In genomic region chr7:13126347-13126746, GRCh38 we compare ENCODE assay signal across 23 cellular contexts.
A peak's percentile ranks its signal among the peaks of the same experiment; 100 is the strongest.
DNase-seq lines count a peak whose midpoint lies in the region; ATAC-seq, FAIRE-seq and TF ChIP-seq lines count a peak whose summit lies in the region.
"Had no signal": no experiment of that assay in that cellular context is flagged by ENCODE, and none has a peak within 500 bp of the region (broad histone marks: within the 10 kb centered on the region; RNA-seq: fewer than 3 reads in every experiment).

No MANE protein-coding gene starts in this region.

- CTCF ChIA-PET in HepG2 (lab: Yijun Ruan, JAX; ENCODE audit: low intra/inter-chr PET ratio, low total read pairs) (no interaction called here), H1 (lab: Charles Lee; ENCODE audit: partially characterized antibody) (interaction anchor here (1.0 to 1.9 kb wide), 3 partner anchors 9 to 18 kb away, joined by 3 to 9 read pairs (median 3); no protein-coding TSS in a partner anchor)
- CTCF ChIA-PET in activated CD4-positive, alpha-beta memory T cell treated with anti-CD3 and anti-CD28 coated beads for 36 hours (lab: Charles Lee), result no interaction called here

- POLR2A ChIA-PET in HepG2 (lab: Yijun Ruan, JAX) (no interaction called here), H1 (lab: Charles Lee; ENCODE audit: partially characterized antibody) (no interaction called here)
- POLR2A ChIA-PET in activated CD4-positive, alpha-beta memory T cell treated with anti-CD3 and anti-CD28 coated beads for 36 hours (lab: Charles Lee), result no interaction called here

- H3K4me1 ChIP-seq in HepG2 (ENCODE audit: insufficient read depth, low read length) (peaks cover 10% of the 10 kb centered on the region), right lobe of liver (no peaks in the 10 kb centered on the region), H1 (replicated peaks in 1 of 4; ENCODE audit: control insufficient read depth in 3 of 4, insufficient read depth in 4 of 4, low read length in 3 of 4) (no peaks in the 10 kb centered on the region), neuronal stem cell (ENCODE audit: control insufficient read depth in 2 of 2, insufficient read depth in 1 of 2, low read depth in 1 of 2, low read length in 2 of 2) (no peaks in the 10 kb centered on the region)
- no peaks in the 10 kb centered on the region for H3K4me1 ChIP-seq in effector memory CD4-positive, alpha-beta T cell (ENCODE audit: control insufficient read depth, insufficient read depth, low read length, poor library complexity, severe bottlenecking)
- H3K4me1 ChIP-seq: A549; BLaER1 treated with 17β-estradiol and CSF1 and Interleukin-3, amounts not matched to agents 10 nM and 100 nM; Caco-2 had no signal

- H3K4ac ChIP-seq in H1 (replicated peaks; ENCODE audit: insufficient read length, low read depth, low read length) (no peak overlapping the region), neuronal stem cell (ENCODE audit: low read length) (no peak overlapping the region)

- H3K79me1 ChIP-seq in H1 (ENCODE audit: low read depth, low read length) (no peaks in the 10 kb centered on the region), neuronal stem cell (ENCODE audit: low read depth, low read length) (no peaks in the 10 kb centered on the region)

- BruUV-seq in HepG2 (replicated peaks; lab: Mats Ljungman, UMichigan), result no TSS peak

- H4K20me1 ChIP-seq in HepG2 (ENCODE audit: insufficient read depth, low read length) (no peaks in the 10 kb centered on the region), H1 (replicated peaks in 1 of 2; ENCODE audit: control insufficient read depth in 1 of 2, insufficient read depth in 2 of 2, low read length in 2 of 2) (no peaks in the 10 kb centered on the region)
- H4K20me1 ChIP-seq: BLaER1 treated with 17β-estradiol and CSF1 and Interleukin-3, amounts not matched to agents 10 nM and 100 nM had no signal

- no peak overlapping the region for H3K27ac ChIP-seq in HepG2 (ENCODE audit: extremely low read length, insufficient read depth, low read length)
- no peak overlapping the region for H3K27ac ChIP-seq in right lobe of liver
- no peak overlapping the region for H3K27ac ChIP-seq in H1 (ENCODE audit: low read depth, low read length)
- no peak overlapping the region for H3K27ac ChIP-seq in neuronal stem cell (replicated peaks; ENCODE audit: low read length)
- H3K27ac ChIP-seq in effector memory CD4-positive, alpha-beta T cell (ENCODE audit: insufficient read depth, low read length, poor library complexity, severe bottlenecking), result no peak overlapping the region
- H3K27ac ChIP-seq: 22Rv1; A549; BLaER1 treated with 17β-estradiol and CSF1 and Interleukin-3, amounts not matched to agents 10 nM and 100 nM; C4-2B had no signal

- H2AFZ ChIP-seq in HepG2 (ENCODE audit: low read length) (peak overlapping the region; percentile 54), H1 (ENCODE audit: low read length) (peak overlapping the region; percentile 53; the same call in 1 of the 2 replicates), neuronal stem cell (ENCODE audit: low read length) (peak overlapping the region; percentile 76)

- H4K8ac ChIP-seq in H1 (ENCODE audit: extremely low read depth, insufficient read depth, low read length) (no peak overlapping the region), neuronal stem cell (ENCODE audit: low read depth, low read length) (no peak overlapping the region)

- no peak overlapping the region for H3K4me3 Mint-ChIP-seq in activated CD4-positive, alpha-beta memory T cell treated with anti-CD3 and anti-CD28 coated beads for 36 hours
- H3K4me3 Mint-ChIP-seq: B cell; CD4-positive, alpha-beta T cell; CD8-positive, alpha-beta T cell had no signal

- H3K23ac ChIP-seq in H1 (ENCODE audit: insufficient read length) (no peak overlapping the region), neuronal stem cell (ENCODE audit: low read depth, low read length, poor library complexity) (no peak overlapping the region)

- H3K23me2 ChIP-seq in H1 (ENCODE audit: low read depth, low read length), result no peaks in the 10 kb centered on the region; the same call in 1 of the 2 replicates

- no peak overlapping the region for H4K5ac ChIP-seq in H1 (ENCODE audit: insufficient read length, low read depth, low read length)

- H2BK5ac ChIP-seq in H1 (ENCODE audit: low read depth, low read length) (no peak overlapping the region), neuronal stem cell (ENCODE audit: low read length) (no peak overlapping the region)

- H2BK12ac ChIP-seq in H1 (ENCODE audit: low read depth, low read length) (no peak overlapping the region), neuronal stem cell (ENCODE audit: low read length) (peak overlapping the region; percentile 58)

- no peak overlapping the region for H2BK120ac ChIP-seq in H1 (replicated peaks; ENCODE audit: low read depth, low read length)
- no peak overlapping the region for H2BK120ac ChIP-seq in neuronal stem cell (ENCODE audit: low read depth, low read length)

- H2AK5ac ChIP-seq in H1 (ENCODE audit: low read depth, low read length) (no peak overlapping the region), neuronal stem cell (ENCODE audit: low read depth, low read length) (no peak overlapping the region)

- H3K79me2 ChIP-seq in HepG2 (ENCODE audit: insufficient read depth, low read length) (no peaks in the 10 kb centered on the region), H1 (ENCODE audit: control insufficient read depth in 1 of 2, insufficient read depth in 2 of 2, low read length in 2 of 2) (no peaks in the 10 kb centered on the region)

- H3K9ac ChIP-seq in HepG2 (ENCODE audit: insufficient read depth, low read depth, low read length), result no peak overlapping the region
- no peak overlapping the region for H3K9ac ChIP-seq in H1 (replicated peaks in 1 of 4; ENCODE audit: extremely low read depth in 1 of 4, low read depth in 3 of 4, low read length in 3 of 4)
- peak overlapping the region; percentile 4 for H3K9ac ChIP-seq in neuronal stem cell (ENCODE audit: low read depth, low read length, poor library complexity)
- H3K9ac ChIP-seq: BLaER1 treated with 17β-estradiol and CSF1 and Interleukin-3, amounts not matched to agents 10 nM and 100 nM had no signal

- H3K18ac ChIP-seq in H1 (ENCODE audit: extremely low read depth, low read length) (no peak overlapping the region), neuronal stem cell (ENCODE audit: low read length) (no peak overlapping the region)

- H3K27me3 ChIP-seq in HepG2 (ENCODE audit: control insufficient read depth in 1 of 2, insufficient read depth in 2 of 2, low read length in 2 of 2), result no peaks in the 10 kb centered on the region
- no peaks in the 10 kb centered on the region for H3K27me3 ChIP-seq in right lobe of liver
- no peaks in the 10 kb centered on the region for H3K27me3 ChIP-seq in H1 (replicated peaks in 1 of 4; ENCODE audit: control insufficient read depth in 3 of 4, extremely low read depth in 1 of 4, insufficient read depth in 3 of 4, low read length in 3 of 4)
- H3K27me3 ChIP-seq in neuronal stem cell (ENCODE audit: control insufficient read depth in 3 of 3, insufficient read depth in 3 of 3, low read depth in 1 of 3, low read length in 3 of 3), result no peaks in the 10 kb centered on the region
- H3K27me3 ChIP-seq in effector memory CD4-positive, alpha-beta T cell (replicated peaks; ENCODE audit: control insufficient read depth, insufficient read depth, low read length, poor library complexity, severe bottlenecking), result no peaks in the 10 kb centered on the region
- H3K27me3 ChIP-seq: BLaER1 treated with 17β-estradiol and CSF1 and Interleukin-3, amounts not matched to agents 10 nM and 100 nM had no signal

- H2BK15ac ChIP-seq in H1 (ENCODE audit: low read length), result no peak overlapping the region
- no peak overlapping the region for H2BK15ac ChIP-seq in neuronal stem cell (ENCODE audit: low read length)

- intact Hi-C loops in HepG2 (cut with micrococcal nuclease; ENCODE audit: unreplicated experiment) (no loop called here), right lobe of liver (cut with DNase I) (no loop called here)
- intact Hi-C loops in activated CD4-positive, alpha-beta memory T cell treated with anti-CD3 and anti-CD28 coated beads for 36 hours (cut with micrococcal nuclease), result no loop called here

- no peak overlapping the region for H3K14ac ChIP-seq in H1 (ENCODE audit: insufficient read length)
- H3K14ac ChIP-seq in neuronal stem cell (ENCODE audit: low read length), result no peak overlapping the region

- peaks cover 4% of the 10 kb centered on the region for H3K36me3 Mint-ChIP-seq in activated CD4-positive, alpha-beta memory T cell treated with anti-CD3 and anti-CD28 coated beads for 36 hours
- H3K36me3 Mint-ChIP-seq: CD8-positive, alpha-beta T cell had no signal

- no peak for DNase-seq in HepG2 (ENCODE audit: low spot score)
- no peak for DNase-seq in right lobe of liver
- no peak for DNase-seq in H1 (ENCODE audit: low read depth in 1 of 2, low spot score in 2 of 2)
- DNase-seq in neuronal stem cell (ENCODE audit: low spot score), result no peak
- DNase-seq in NCI-H1105 treated with DMSO at 0.1 percent for 48 hours (lab: John Stamatoyannopoulos, UW), result no peak
- no peak for DNase-seq in effector memory CD4-positive, alpha-beta T cell
- DNase-seq in activated CD4-positive, alpha-beta memory T cell treated with anti-CD3 and anti-CD28 coated beads for 36 hours, result no peak
- DNase-seq: AML-193; Caco-2; Calu3; CD4-positive, alpha-beta T cell; CD8-positive, alpha-beta T cell; DMS79 treated with DMSO at 0.1 percent for 48 hours; GF-D8 had no signal

- WGBS in HepG2 (ENCODE audit: low lambda C conversion rate), result no CpG with 5 or more reads among the region's 5 CpGs
- 0% methylated on average over 1 of the region's 5 CpGs for WGBS in right lobe of liver (ENCODE audit: insufficient coverage, low coverage, low lambda C conversion rate, missing lambda C conversion rate)
- WGBS in H1 (ENCODE audit: extremely low coverage in 1 of 2, insufficient coverage in 1 of 2, insufficient read length in 1 of 2, insufficient replicate concordance in 2 of 2, low coverage in 1 of 2, low lambda C conversion rate in 2 of 2, missing lambda C conversion rate in 1 of 2), 2 experiments, result 95% methylated on average over 5 of the region's 5 CpGs; no CpG with 5 or more reads in 1 of the 2 experiments
- no CpG with 5 or more reads among the region's 5 CpGs for WGBS in neuronal stem cell (ENCODE audit: extremely low coverage in 2 of 2, insufficient read length in 2 of 2, insufficient replicate concordance in 1 of 2), 2 donors

- peak overlapping the region; percentile 63 for H3K4me2 ChIP-seq in HepG2 (ENCODE audit: low read depth, low read length)
- H3K4me2 ChIP-seq in H1 (ENCODE audit: insufficient read depth in 1 of 2, low read depth in 2 of 2, low read length in 2 of 2), result no peak overlapping the region
- H3K4me2 ChIP-seq in neuronal stem cell (ENCODE audit: insufficient read depth, low read length, poor library complexity, severe bottlenecking), result no peak overlapping the region
- H3K4me2 ChIP-seq: A549; BLaER1 treated with 17β-estradiol and CSF1 and Interleukin-3, amounts not matched to agents 10 nM and 100 nM had no signal

- FAIRE-seq in HepG2 (lab: Jason Lieb, UNC) (no peak), H1 (lab: Jason Lieb, UNC) (no peak)
- FAIRE-seq: A549, D721Med, G401.6, GM12891, GM19239 had no signal

- TF ChIP-seq POLR2A in HepG2 (IDR thresholded peaks at IDR 0.05; ENCODE audit: insufficient read depth in 1 of 2, low read depth in 2 of 2, low read length in 2 of 2), result no peak
- no peak for TF ChIP-seq POLR2A in right lobe of liver (IDR thresholded peaks at IDR 0.05)
- TF ChIP-seq POLR2A in H1 (IDR thresholded peaks at IDR 0.05; ENCODE audit: control extremely low read depth in 1 of 2, low read depth in 2 of 2, low read length in 2 of 2), result no peak

- TF ChIP-seq CTCF in HepG2 (CRISPR knock-in tag; IDR thresholded peaks at IDR 0.05), result no peak
- no peak for TF ChIP-seq CTCF in right lobe of liver (IDR thresholded peaks at IDR 0.05)
- no peak for TF ChIP-seq CTCF in H1 (IDR thresholded peaks at IDR 0.05; ENCODE audit: control extremely low read depth in 1 of 3, insufficient read depth in 1 of 3, low read depth in 1 of 3, low read length in 3 of 3)

- H3K4me3 ChIP-seq in HepG2 (replicated peaks in 1 of 3; ENCODE audit: insufficient read depth in 1 of 3, low read depth in 2 of 3, low read length in 3 of 3) (no peak overlapping the region; a peak in 1 of 6 replicates), right lobe of liver (no peak overlapping the region), H1 (ENCODE audit: extremely low read depth in 1 of 4, insufficient read depth in 2 of 4, low read depth in 3 of 4, low read length in 4 of 4) (no peak overlapping the region), neuronal stem cell (ENCODE audit: low read length in 2 of 2) (no peak overlapping the region)
- H3K4me3 ChIP-seq in effector memory CD4-positive, alpha-beta T cell (ENCODE audit: insufficient read depth, low read depth, low read length, poor library complexity, severe bottlenecking), result no peak overlapping the region
- H3K4me3 ChIP-seq: A549; BLaER1 treated with 17β-estradiol and CSF1 and Interleukin-3, amounts not matched to agents 10 nM and 100 nM had no signal

- TF ChIP-seq EP300 in HepG2 (IDR thresholded peaks at IDR 0.05; ENCODE audit: low read depth in 2 of 2, low read length in 2 of 2) (no peak), HepG2 (CRISPR knock-in tag; IDR thresholded peaks at IDR 0.05; ENCODE audit: borderline replicate concordance) (no peak), H1 (IDR thresholded peaks at IDR 0.05; ENCODE audit: borderline replicate concordance in 1 of 2, low read depth in 2 of 2, low read length in 2 of 2) (no peak)

- in situ Hi-C loops in HepG2 (cut with HindIII; ENCODE audit: extremely low pct_ligation_motif_present, low pct_unique_long_range_greater_than_20kb), result no loop called here

- H2BK20ac ChIP-seq in H1 (ENCODE audit: low read length), result no peak overlapping the region

- H3K9me3 Mint-ChIP-seq in activated CD4-positive, alpha-beta memory T cell treated with anti-CD3 and anti-CD28 coated beads for 36 hours, result peaks cover 15% of the 10 kb centered on the region

- H4K91ac ChIP-seq in H1 (replicated peaks; ENCODE audit: insufficient read length, low read length) (no peak overlapping the region), neuronal stem cell (ENCODE audit: low read depth, low read length, poor library complexity) (no peak overlapping the region)

- H3K27ac Mint-ChIP-seq in activated CD4-positive, alpha-beta memory T cell treated with anti-CD3 and anti-CD28 coated beads for 36 hours, result no peak overlapping the region
- H3K27ac Mint-ChIP-seq: B cell; CD4-positive, alpha-beta T cell; CD8-positive, alpha-beta T cell had no signal

- H3K27me3 Mint-ChIP-seq in activated CD4-positive, alpha-beta memory T cell treated with anti-CD3 and anti-CD28 coated beads for 36 hours, result peaks cover 18% of the 10 kb centered on the region

- no peaks in the 10 kb centered on the region for H3K36me3 ChIP-seq in HepG2 (replicated peaks in 1 of 2; ENCODE audit: control insufficient read depth in 1 of 2, insufficient read depth in 2 of 2, low read length in 2 of 2)
- no peaks in the 10 kb centered on the region for H3K36me3 ChIP-seq in right lobe of liver
- no peaks in the 10 kb centered on the region for H3K36me3 ChIP-seq in H1 (ENCODE audit: control insufficient read depth in 2 of 4, insufficient read depth in 4 of 4, low read length in 3 of 4)
- no peaks in the 10 kb centered on the region for H3K36me3 ChIP-seq in neuronal stem cell (replicated peaks in 1 of 2; ENCODE audit: control insufficient read depth in 2 of 2, insufficient read depth in 2 of 2, low read length in 2 of 2)
- H3K36me3 ChIP-seq in effector memory CD4-positive, alpha-beta T cell (ENCODE audit: control insufficient read depth, insufficient read depth, low read length), result no peaks in the 10 kb centered on the region
- H3K36me3 ChIP-seq: BLaER1 treated with 17β-estradiol and CSF1 and Interleukin-3, amounts not matched to agents 10 nM and 100 nM had no signal

- ATAC-seq in HepG2 (peak; percentile 78), right lobe of liver (no peak)
- ATAC-seq: A549; CD8-positive, alpha-beta T cell had no signal

- H3K56ac ChIP-seq in H1 (replicated peaks; ENCODE audit: insufficient read length, low read depth, low read length), result no peak overlapping the region

- no peak for TF ChIP-seq RAD21 in HepG2 (CRISPR knock-in tag; IDR thresholded peaks at IDR 0.05)
- no peak for TF ChIP-seq RAD21 in H1 (IDR thresholded peaks at IDR 0.05 in 1 of 2, conservative IDR thresholded peaks at IDR 0.05 in 1 of 2; ENCODE audit: low read depth in 2 of 2, low read length in 2 of 2)

- peaks cover 5% of the 10 kb centered on the region; the same call in 1 of the 2 replicates for H3K9me3 ChIP-seq in HepG2 (ENCODE audit: low read length)
- H3K9me3 ChIP-seq in right lobe of liver, result no peaks in the 10 kb centered on the region
- H3K9me3 ChIP-seq in H1 (ENCODE audit: insufficient read depth in 2 of 2, low read depth in 1 of 2, low read length in 1 of 2), result no peaks in the 10 kb centered on the region
- H3K9me3 ChIP-seq in neuronal stem cell (replicated peaks in 1 of 2; ENCODE audit: control insufficient read depth in 2 of 2, insufficient read depth in 1 of 2, low read depth in 1 of 2, low read length in 2 of 2), result no peaks in the 10 kb centered on the region
- no peaks in the 10 kb centered on the region for H3K9me3 ChIP-seq in effector memory CD4-positive, alpha-beta T cell (ENCODE audit: control insufficient read depth, low read length)

- H3K4me1 Mint-ChIP-seq in activated CD4-positive, alpha-beta memory T cell treated with anti-CD3 and anti-CD28 coated beads for 36 hours (ENCODE audit: low read depth), result no peaks in the 10 kb centered on the region
- H3K4me1 Mint-ChIP-seq: B cell had no signal

Comparison
In these comparisons a context has a peak if more than half of its experiments do, and no peak if none do; other contexts are left out.
1. Of the 41 proteins assayed by ChIP-seq in both HepG2 and H1: peak only in HepG2: YY1; only in H1: none; in both: none; in neither: 40.